Comparison of ENCODE assay signal across 8 cellular contexts in genomic region chr6:158849899-158850806, GRCh38. TPM values are rescaled to one million over a fixed set of nuclear protein-coding genes. Genes with fewer than 3 reads are reported as not detected.
DNase-seq lines count a peak whose midpoint lies in the region; ATAC-seq and TF ChIP-seq lines count a peak whose summit lies in the region.
"Had no signal": no experiment of that assay in that cellular context is flagged by ENCODE, and none has a peak within 500 bp of the region (broad histone marks: within the 10 kb centered on the region; RNA-seq: fewer than 3 reads in every experiment).

No MANE protein-coding gene starts in this region.

- peaks cover 14% of the 10 kb centered on the region for H3K4me1 Mint-ChIP-seq in activated T-helper 17 cell treated with anti-CD3 and anti-CD28 coated beads, Interleukin-2, amount 50 U/mL, for 72 hours

- intact Hi-C loops in heart left ventricle (cut with DNase I): no loop called here

- H3K27ac ChIP-seq in OCI-LY3 (ENCODE audit: low read length) (no peak overlapping the region), heart left ventricle (peak overlapping the region in 6 of 12 donors; percentile 14 to 60 (median 28))
- H3K27ac ChIP-seq: cardiac muscle cell had no signal

- H3K79me2 ChIP-seq in OCI-LY3 (ENCODE audit: low read length): no peaks in the 10 kb centered on the region

- WGBS in heart left ventricle, 4 donors: 48 to 58% (median 53%) methylated on average over 9 of the region's 9 CpGs

- H3K4me1 ChIP-seq in OCI-LY3 (ENCODE audit: low read length) (peaks cover 30% of the 10 kb centered on the region), heart left ventricle (peaks cover 0 to 51% (median 7%) of the 10 kb centered on the region in 12 donors)

- no peak overlapping the region for H3K9ac ChIP-seq in OCI-LY3 (ENCODE audit: low read length)

- ATAC-seq in HG03175 (IDR thresholded peaks at IDR 0.05; ENCODE audit: unreplicated experiment) (peak; percentile 54), heart left ventricle (peak in 3 of 4 donors; percentile 46 to 77 (median 54)), HG03135 (IDR thresholded peaks at IDR 0.05; ENCODE audit: unreplicated experiment) (no peak)
- peak; percentile 81 for ATAC-seq in activated T-helper 17 cell treated with anti-CD3 and anti-CD28 coated beads, Interleukin-2, amount 50 U/mL, for 72 hours (replicated peaks)

- H3K9me3 Mint-ChIP-seq in activated T-helper 17 cell treated with anti-CD3 and anti-CD28 coated beads, Interleukin-2, amount 50 U/mL, for 72 hours: no peaks in the 10 kb centered on the region

- no peak for DNase-seq in heart left ventricle
- DNase-seq in stimulated activated CD4-positive, alpha-beta T cell treated with anti-CD3 and anti-CD28 coated beads, Interleukin-15, amount 100 ng/mL, for 24 hours: peak; percentile 65
- DNase-seq in GF-D8 (lab: John Stamatoyannopoulos, UW): no peak

- no peaks in the 10 kb centered on the region for H4K20me1 ChIP-seq in OCI-LY3 (ENCODE audit: insufficient read depth, low read length)

- no peaks in the 10 kb centered on the region for H3K36me3 Mint-ChIP-seq in activated T-helper 17 cell treated with anti-CD3 and anti-CD28 coated beads, Interleukin-2, amount 50 U/mL, for 72 hours (ENCODE audit: low read depth)

- H3K9me3 ChIP-seq in OCI-LY3 (ENCODE audit: insufficient read depth, low read length) (no peaks in the 10 kb centered on the region), heart left ventricle (no peaks in the 10 kb centered on the region)

- H3K36me3 ChIP-seq in OCI-LY3 (replicated peaks; ENCODE audit: low read depth, low read length): no peaks in the 10 kb centered on the region
- no peaks in the 10 kb centered on the region for H3K36me3 ChIP-seq in heart left ventricle
- H3K36me3 ChIP-seq: cardiac muscle cell had no signal

- H3K4me3 ChIP-seq in OCI-LY3 (ENCODE audit: low read length): no peak overlapping the region
- H3K4me3 ChIP-seq in heart left ventricle: no peak overlapping the region
- H3K4me3 ChIP-seq: cardiac muscle cell had no signal

- H3K27me3 ChIP-seq in OCI-LY3 (ENCODE audit: low read depth, low read length): peaks cover 6% of the 10 kb centered on the region; the same call in 1 of the 2 replicates
- no peaks in the 10 kb centered on the region for H3K27me3 ChIP-seq in heart left ventricle
- H3K27me3 ChIP-seq: cardiac muscle cell had no signal

- no peaks in the 10 kb centered on the region for H3K27me3 Mint-ChIP-seq in activated T-helper 17 cell treated with anti-CD3 and anti-CD28 coated beads, Interleukin-2, amount 50 U/mL, for 72 hours

- no peak for TF ChIP-seq CTCF in OCI-LY3 (IDR thresholded peaks at IDR 0.05; ENCODE audit: low read depth, low read length)
- no peak for TF ChIP-seq CTCF in heart left ventricle (IDR thresholded peaks at IDR 0.05)

- H3K4me3 Mint-ChIP-seq in activated T-helper 17 cell treated with anti-CD3 and anti-CD28 coated beads, Interleukin-2, amount 50 U/mL, for 72 hours: peak overlapping the region; percentile 56

- no peak overlapping the region for H2AFZ ChIP-seq in OCI-LY3 (ENCODE audit: low read depth, low read length)

- no peak for TF ChIP-seq POLR2A in heart left ventricle (IDR thresholded peaks at IDR 0.05)

- peak overlapping the region; percentile 94 for H3K27ac Mint-ChIP-seq in activated T-helper 17 cell treated with anti-CD3 and anti-CD28 coated beads, Interleukin-2, amount 50 U/mL, for 72 hours

- peak overlapping the region; percentile 17; the same call in 1 of the 2 replicates for H3K4me2 ChIP-seq in OCI-LY3 (ENCODE audit: low read length)

RNA-seq across cellular contexts. Expression of gene EZR, which starts 31.0 kb away (rescaled TPM):
- 100 to 1,000 TPM; 159 to 212 TPM for total RNA-seq in activated T-helper 17 cell treated with anti-CD3 and anti-CD28 coated beads, Interleukin-2, amount 50 U/mL, for 72 hours
- 100 to 1,000 TPM; 114 to 293 (median 161) TPM for total RNA-seq in heart left ventricle
- 100 to 1,000 TPM; 121 to 541 TPM for polyA plus RNA-seq in heart left ventricle
